In genomic region chr3:63328386-63328785, GRCh38 we compare ENCODE assay signal across 17 cellular contexts. TPM values are rescaled to one million over a fixed set of nuclear protein-coding genes. Genes with fewer than 3 reads are reported as not detected.
A peak's percentile ranks its signal among the peaks of the same experiment; 100 is the strongest.
DNase-seq lines count a peak whose midpoint lies in the region; ATAC-seq and TF ChIP-seq lines count a peak whose summit lies in the region.
"Had no signal": no experiment of that assay in that cellular context is flagged by ENCODE, and none has a peak within 500 bp of the region (broad histone marks: within the 10 kb centered on the region; RNA-seq: fewer than 3 reads in every experiment).

No MANE protein-coding gene starts in this region.

- no peak overlapping the region for H3K4ac ChIP-seq in trophoblast cell (ENCODE audit: low read depth, low read length)

- H3K36me3 ChIP-seq in trophoblast cell (ENCODE audit: control insufficient read depth in 1 of 2, insufficient read depth in 2 of 2, low read length in 2 of 2): no peaks in the 10 kb centered on the region
- H3K36me3 ChIP-seq: SJSA1 had no signal

- peak overlapping the region; percentile 6 for H2BK5ac ChIP-seq in trophoblast cell (ENCODE audit: low read depth, low read length, poor library complexity)

- H4K8ac ChIP-seq in trophoblast cell (ENCODE audit: low read depth, low read length): no peak overlapping the region

- H3K14ac ChIP-seq in trophoblast cell (ENCODE audit: low read length): no peak overlapping the region

- H2BK120ac ChIP-seq in trophoblast cell (ENCODE audit: insufficient read depth, low read length, poor library complexity): no peak overlapping the region

- peak overlapping the region; percentile 45 for H3K27ac ChIP-seq in trophoblast cell (ENCODE audit: low read depth, low read length)
- H3K27ac ChIP-seq: coronary artery, KMS-11, SJSA1 had no signal

- no peaks in the 10 kb centered on the region for H3K27me3 ChIP-seq in trophoblast cell (ENCODE audit: insufficient read depth, low read length)
- H3K27me3 ChIP-seq: SJSA1 had no signal

- no peaks in the 10 kb centered on the region for H3K79me2 ChIP-seq in trophoblast cell (ENCODE audit: control insufficient read depth, insufficient read depth, low read length, poor library complexity)

- DNase-seq in H4 (ENCODE audit: low spot score) (peak; percentile 28), SK-MEL-5 (ENCODE audit: low read depth, low spot score) (peak; percentile 83), fibroblast of pulmonary artery (ENCODE audit: low read depth) (peak; percentile 23), trophoblast cell (peak; percentile 67 to 76), NCI-H446 (lab: John Stamatoyannopoulos, UW) (no peak), DMS114 treated with DMSO at 0.1 percent for 48 hours (lab: John Stamatoyannopoulos, UW; ENCODE audit: unreplicated experiment) (no peak)
- DNase-seq: activated CD8-positive, alpha-beta memory T cell treated with anti-CD3 and anti-CD28 coated beads, Interleukin-2, amount 10 ng/mL, durations not matched to agents 7 days and 5 days; activated naive CD4-positive, alpha-beta T cell treated with anti-CD3 and anti-CD28 coated beads, Interleukin-2, amount 50 U/mL, for 16 hours; Calu3; NCI-H187; NK-92 treated with Interleukin-12 subunit alpha and Interleukin-12 subunit beta, amount 100 ng/mL, for 24 hours had no signal

- TF ChIP-seq CTCF in fibroblast of pulmonary artery (IDR thresholded peaks at IDR 0.05; ENCODE audit: low read length, missing control alignments): no peak

- ATAC-seq in HG03354 (IDR thresholded peaks at IDR 0.05; ENCODE audit: poor library complexity, severe bottlenecking, unreplicated experiment) (no peak), HG02623 (IDR thresholded peaks at IDR 0.05; ENCODE audit: unreplicated experiment) (no peak)
- ATAC-seq: activated CD8-positive, alpha-beta memory T cell treated with anti-CD3 and anti-CD28 coated beads, Interleukin-2, amount 10 ng/mL, durations not matched to agents 7 days and 5 days; natural killer cell treated with Interleukin-12 subunit alpha and Interleukin-12 subunit beta and Interleukin-15 and Interleukin-18, amount 100 ng/mL, for 72 hours had no signal

- no peaks in the 10 kb centered on the region for H3K79me1 ChIP-seq in trophoblast cell (ENCODE audit: low read length)

- no peak overlapping the region for H3K18ac ChIP-seq in trophoblast cell (ENCODE audit: low read length)

- H3K4me1 ChIP-seq in trophoblast cell (ENCODE audit: control insufficient read depth in 1 of 2, insufficient read depth in 2 of 2, low read length in 2 of 2): no peaks in the 10 kb centered on the region
- H3K4me1 ChIP-seq: SJSA1 had no signal

- no peak overlapping the region for H2AFZ ChIP-seq in trophoblast cell (ENCODE audit: insufficient read depth, low read length, poor library complexity)

- H4K12ac ChIP-seq in trophoblast cell (ENCODE audit: low read depth, low read length): no peak overlapping the region

- H3K23ac ChIP-seq in trophoblast cell (ENCODE audit: low read length): no peak overlapping the region

- H3K9me3 ChIP-seq in trophoblast cell (ENCODE audit: insufficient read depth, low read depth, low read length): no peaks in the 10 kb centered on the region
- H3K9me3 ChIP-seq: SJSA1 had no signal

- no peak overlapping the region for H2BK12ac ChIP-seq in trophoblast cell (ENCODE audit: low read length)

- H3K4me2 ChIP-seq in trophoblast cell (ENCODE audit: low read length): no peak overlapping the region
- H3K4me2 ChIP-seq: KMS-11 had no signal

- no peak overlapping the region for H3K9ac ChIP-seq in trophoblast cell (ENCODE audit: low read length)
- H3K9ac ChIP-seq: KMS-11 had no signal

- H4K91ac ChIP-seq in trophoblast cell (ENCODE audit: low read depth, low read length): no peak overlapping the region

- H3K4me3 ChIP-seq in fibroblast of pulmonary artery (replicated peaks; ENCODE audit: low read depth, low read length) (no peak overlapping the region), trophoblast cell (ENCODE audit: low read depth, low read length) (no peak overlapping the region)
- H3K4me3 ChIP-seq: coronary artery, SJSA1 had no signal

- H2AK5ac ChIP-seq in trophoblast cell (ENCODE audit: low read length): no peak overlapping the region

- in situ Hi-C loops in SK-MEL-5 (cut with HindIII; ENCODE audit: low pct_unique_long_range_greater_than_20kb, low sequenced_read_pairs): no loop called here

RNA-seq across cellular contexts. Expression of gene SYNPR, which starts 50.3 kb away (rescaled TPM):
- not detected in 2 replicates for total RNA-seq in H4 (2014; rRNA removed; shearing (Covaris generic))
- total RNA-seq in SK-MEL-5 (2014; rRNA removed; shearing (Covaris generic)): not detected in 2 replicates
- 0.56 TPM in 1 of 2 replicates, not detected in the other for polyA plus RNA-seq in SK-MEL-5 (2015; cell fraction: cytosol; rRNA removed)
- polyA plus RNA-seq in SK-MEL-5 (2015; cell fraction: nucleus; rRNA removed): not detected in 2 replicates
- 0.05 and 0.18 TPM in 2 replicates for polyA plus RNA-seq in trophoblast cell (2013)
- total RNA-seq: activated CD8-positive, alpha-beta memory T cell treated with anti-CD3 and anti-CD28 coated beads, Interleukin-2, amount 10 ng/mL, durations not matched to agents 7 days and 5 days; natural killer cell treated with Interleukin-12 subunit alpha and Interleukin-12 subunit beta and Interleukin-15 and Interleukin-18, amount 100 ng/mL, for 72 hours; SJSA1 had no signal

Comparison
In these comparisons a context has a peak if more than half of its experiments do, and no peak if none do; other contexts are left out.
1. DNase-seq: peak in H4 (single experiment), SK-MEL-5 (single experiment), fibroblast of pulmonary artery (single experiment) and trophoblast cell (2 of 2); none in NCI-H446 (0 of 2) and DMS114 treated with DMSO at 0.1 percent for 48 hours (single experiment).